ENCODE assay signal across 8 cellular contexts in the genomic region with DNA sequence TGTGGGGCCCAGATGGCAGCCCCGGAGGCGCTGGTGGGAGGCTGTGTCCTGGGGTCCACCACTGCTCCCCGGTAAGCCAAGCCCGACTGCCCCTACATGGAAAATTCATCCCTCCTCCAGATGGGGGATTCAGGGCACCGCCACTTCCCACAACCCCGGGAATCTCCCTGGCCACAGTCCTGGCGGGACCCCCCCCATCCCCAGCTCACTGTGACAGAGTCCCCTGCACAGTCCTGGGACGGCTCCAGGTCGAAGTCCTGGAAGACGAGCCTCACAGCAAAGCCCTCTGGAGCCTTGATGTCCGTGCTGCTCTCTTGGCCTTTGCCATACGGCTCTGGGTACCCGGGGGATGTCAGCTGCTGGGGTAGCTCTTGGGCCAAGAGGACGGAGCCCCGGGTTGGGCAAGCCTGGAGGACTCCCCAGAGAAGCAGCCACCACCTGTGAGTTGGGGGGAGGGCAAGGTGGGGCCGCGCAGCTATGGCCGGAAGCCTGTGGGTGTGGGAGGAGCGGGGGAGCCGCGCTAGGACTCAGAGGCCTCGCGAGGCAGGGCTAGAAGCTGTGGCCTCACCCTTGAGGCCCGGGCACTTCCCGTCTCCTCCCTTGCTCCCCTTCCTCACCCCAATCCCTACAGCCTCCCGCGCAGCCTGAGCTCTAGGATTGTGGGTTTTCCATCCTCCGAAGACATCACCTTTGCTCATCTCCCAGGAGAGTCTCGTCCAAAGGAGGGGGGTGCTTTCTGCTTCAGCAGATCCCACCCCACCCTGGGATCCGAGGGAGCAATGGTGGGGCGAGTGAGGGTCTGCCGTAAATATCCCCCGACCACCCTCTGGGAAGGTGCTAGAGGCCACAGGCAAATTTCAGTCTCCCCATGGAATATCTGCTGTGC. TPM values are rescaled to one million over a fixed set of nuclear protein-coding genes. Genes with fewer than 3 reads are reported as not detected.
DNase-seq lines count a peak whose midpoint lies in the region; ATAC-seq and FAIRE-seq lines count a peak whose summit lies in the region.

No MANE protein-coding gene starts in this region.

- no peak for FAIRE-seq in small intestine (lab: Jason Lieb, UNC)

- H3K27ac ChIP-seq in angular gyrus (ENCODE audit: low read depth, low read length) (peak overlapping the region; percentile 67), small intestine (ENCODE audit: low read depth in 1 of 2, low read length in 1 of 2) (peak overlapping the region; percentile 91 to 98)

- peaks cover 39% of the 10 kb centered on the region for H3K4me1 Mint-ChIP-seq in T-helper 1 cell treated with Interleukin-12 subunit alpha and Interleukin-12 subunit beta and Interleukin-4 antibody, amounts not matched to agents 30 μg/mL and 1 μg/mL, for 36 hours (ENCODE audit: low read depth)

- 1 to 3% (median 1%) methylated on average over 26 to 33 of the region's 33 CpGs for WGBS in small intestine, 3 donors

- H3K9me3 ChIP-seq in small intestine (ENCODE audit: control insufficient read depth, low read depth), result no peaks in the 10 kb centered on the region

- H3K4me3 ChIP-seq in iPS-11a (ENCODE audit: low read depth, low read length) (peak overlapping the region; percentile 39), small intestine (ENCODE audit: low read depth in 1 of 2, low read length in 2 of 2) (peak overlapping the region; percentile 59 to 71)

- ATAC-seq in GM21526 (IDR thresholded peaks at IDR 0.05; ENCODE audit: low FRiP score, unreplicated experiment), result peak; percentile 87

- H3K27me3 Mint-ChIP-seq in T-helper 1 cell treated with Interleukin-12 subunit alpha and Interleukin-12 subunit beta and Interleukin-4 antibody, amounts not matched to agents 30 μg/mL and 1 μg/mL, for 36 hours (ENCODE audit: low read depth), result no peaks in the 10 kb centered on the region

- peak; percentile 85 for DNase-seq in EL
- DNase-seq in HuH-7 (ENCODE audit: low spot score), result peak; percentile 69
- DNase-seq in small intestine, result peak; percentile 78
- DNase-seq in NCI-H82 (lab: John Stamatoyannopoulos, UW), result no peak

- H3K4me3 Mint-ChIP-seq in T-helper 1 cell treated with Interleukin-12 subunit alpha and Interleukin-12 subunit beta and Interleukin-4 antibody, amounts not matched to agents 30 μg/mL and 1 μg/mL, for 36 hours, result peak overlapping the region; percentile 93

- H3K36me3 Mint-ChIP-seq in T-helper 1 cell treated with Interleukin-12 subunit alpha and Interleukin-12 subunit beta and Interleukin-4 antibody, amounts not matched to agents 30 μg/mL and 1 μg/mL, for 36 hours (ENCODE audit: low read depth), result peaks cover 22% of the 10 kb centered on the region

- H3K27me3 ChIP-seq in small intestine (ENCODE audit: control insufficient read depth in 2 of 2, insufficient read depth in 2 of 2, low read length in 2 of 2), result no peaks in the 10 kb centered on the region

- H3K27ac Mint-ChIP-seq in T-helper 1 cell treated with Interleukin-12 subunit alpha and Interleukin-12 subunit beta and Interleukin-4 antibody, amounts not matched to agents 30 μg/mL and 1 μg/mL, for 36 hours, result peak overlapping the region; percentile 92

- H3K36me3 ChIP-seq in small intestine (ENCODE audit: control insufficient read depth in 2 of 2, insufficient read depth in 2 of 2, low read length in 2 of 2), result peaks cover 0 to 6% of the 10 kb centered on the region in 2 donors

- H3K9me3 Mint-ChIP-seq in T-helper 1 cell treated with Interleukin-12 subunit alpha and Interleukin-12 subunit beta and Interleukin-4 antibody, amounts not matched to agents 30 μg/mL and 1 μg/mL, for 36 hours, result peaks cover 13% of the 10 kb centered on the region

- peaks cover 0 to 2% of the 10 kb centered on the region in 2 donors for H3K4me1 ChIP-seq in small intestine (ENCODE audit: control insufficient read depth in 2 of 2, insufficient read depth in 1 of 2, low read depth in 1 of 2, low read length in 1 of 2)

RNA-seq across cellular contexts. Expression of gene C1RL, which starts 0.7 kb away (rescaled TPM):
- polyA plus RNA-seq in small intestine, result 10 to 100 TPM in 2 of 3 donors, 1 to 10 TPM in 1; 10.0 to 30.1 (median 14.1) TPM

RNA-seq across cellular contexts. Expression of gene C1R, which starts 16.0 kb away (rescaled TPM):
- polyA plus RNA-seq in small intestine, result 100 to 1,000 TPM in 1 of 3 donors, 10 to 100 TPM in 1, 1 to 10 TPM in 1; 4.5 to 254 (median 14.1) TPM

RNA-seq across cellular contexts. Expression of gene RBP5, which starts 20.4 kb away (rescaled TPM):
- 10 to 100 TPM in 1 of 3 donors, 1 to 10 TPM in 1, under 1 TPM in 1; 0.67 to 10.5 (median 5.1) TPM for polyA plus RNA-seq in small intestine

RNA-seq across cellular contexts. Expression of gene CLSTN3, which starts 21.9 kb away (rescaled TPM):
- 10 to 100 TPM in 2 of 3 donors, 1 to 10 TPM in 1; 6.5 to 17.2 (median 10.5) TPM for polyA plus RNA-seq in small intestine

RNA-seq across cellular contexts. Expression of gene C1S, which starts 47.8 kb away (rescaled TPM):
- polyA plus RNA-seq in small intestine, result 100 to 1,000 TPM in 1 of 3 donors, 10 to 100 TPM in 1, 1 to 10 TPM in 1; 4.7 to 196 (median 17.6) TPM
